ENCODE assay signal across 8 cellular contexts in the genomic region with DNA sequence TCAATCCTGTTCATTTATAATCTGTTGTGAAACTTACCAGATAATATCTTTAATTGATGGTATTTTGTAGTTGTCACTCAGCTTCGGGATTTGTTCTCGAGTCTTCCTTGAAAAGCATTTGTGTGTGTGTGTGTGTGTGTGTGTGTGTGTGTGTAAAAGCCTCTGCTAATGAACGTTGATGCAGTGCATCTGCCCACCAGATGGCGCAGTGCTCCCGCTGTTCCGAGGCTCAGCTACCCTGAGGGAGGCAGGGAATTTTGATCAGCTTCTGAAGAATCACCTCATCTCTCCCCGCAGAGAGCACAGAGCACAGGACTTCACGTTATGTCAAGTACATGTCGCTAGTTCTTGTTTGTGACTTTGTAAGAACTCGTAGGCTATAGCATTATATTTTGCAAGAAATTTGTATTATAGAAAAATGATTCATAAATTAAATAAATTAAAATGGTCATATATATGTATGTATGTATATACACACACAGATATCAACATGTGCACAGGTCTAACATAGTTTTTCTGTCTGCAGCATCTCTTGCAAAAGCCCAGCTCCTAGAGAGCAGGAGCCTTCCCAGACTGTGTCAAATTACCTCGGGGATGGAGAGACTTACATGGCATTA.
DNase-seq lines count a peak whose midpoint lies in the region; ATAC-seq, FAIRE-seq and TF ChIP-seq lines count a peak whose summit lies in the region.

No MANE protein-coding gene starts in this region.

- no peak for FAIRE-seq in frontal cortex (lab: Jason Lieb, UNC)

- POLR2A ChIA-PET in activated B cell treated with CpG ODN at 0.5 μM for 24 hours (lab: Charles Lee), result no interaction called here

- H3K4me1 Mint-ChIP-seq in activated B cell treated with CpG ODN at 0.5 μM for 24 hours, result no peaks in the 10 kb centered on the region
- peaks cover 7% of the 10 kb centered on the region for H3K4me1 Mint-ChIP-seq in osteocyte (ENCODE audit: unreplicated experiment)

- no peaks in the 10 kb centered on the region for H3K9me3 Mint-ChIP-seq in activated B cell treated with CpG ODN at 0.5 μM for 24 hours
- H3K9me3 Mint-ChIP-seq in osteocyte (ENCODE audit: unreplicated experiment), result no peaks in the 10 kb centered on the region

- H3K36me3 Mint-ChIP-seq in activated B cell treated with CpG ODN at 0.5 μM for 24 hours (ENCODE audit: low read depth) (no peaks in the 10 kb centered on the region), osteocyte (ENCODE audit: unreplicated experiment) (no peaks in the 10 kb centered on the region)

- DNase-seq in Ammon's horn (ENCODE audit: low spot score) (peak; percentile 92), NCI-H2081 (lab: John Stamatoyannopoulos, UW) (peak; percentile 72 to 77), activated B cell treated with CpG ODN at 0.5 μM for 24 hours (no peak), frontal cortex (ENCODE audit: low spot score in 2 of 2) (peak; percentile 11 to 49), osteocyte (ENCODE audit: extremely low spot score, unreplicated experiment) (no peak)

- H3K4me3 Mint-ChIP-seq in activated B cell treated with CpG ODN at 0.5 μM for 24 hours (no peak overlapping the region), osteocyte (ENCODE audit: unreplicated experiment) (no peak overlapping the region)

- H3K27me3 Mint-ChIP-seq in activated B cell treated with CpG ODN at 0.5 μM for 24 hours, result no peaks in the 10 kb centered on the region
- H3K27me3 Mint-ChIP-seq in osteocyte (ENCODE audit: unreplicated experiment), result peaks cover 31% of the 10 kb centered on the region

- no peak for TF ChIP-seq POLR2A in GM18505 (IDR thresholded peaks at IDR 0.05; ENCODE audit: borderline replicate concordance, extremely low read depth, insufficient read depth, insufficient read length)

- ATAC-seq in GM18505 (IDR thresholded peaks at IDR 0.05; ENCODE audit: unreplicated experiment), result peak; percentile 94
- peak; percentile 73 for ATAC-seq in HG02973 (IDR thresholded peaks at IDR 0.05; ENCODE audit: unreplicated experiment)
- peak; percentile 31 for ATAC-seq in activated B cell treated with CpG ODN at 0.5 μM for 24 hours (ENCODE audit: low read depth)
- no peak for ATAC-seq in HG02678 (IDR thresholded peaks at IDR 0.05; ENCODE audit: unreplicated experiment)

- no peak overlapping the region for H3K27ac Mint-ChIP-seq in activated B cell treated with CpG ODN at 0.5 μM for 24 hours
- no peak overlapping the region for H3K27ac Mint-ChIP-seq in osteocyte (ENCODE audit: unreplicated experiment)

- intact Hi-C loops in activated B cell treated with CpG ODN at 0.5 μM for 24 hours (cut with micrococcal nuclease), result no loop called here

- no peak for TF ChIP-seq CTCF in activated B cell treated with CpG ODN at 0.5 μM for 24 hours (IDR thresholded peaks at IDR 0.05)
- TF ChIP-seq CTCF in osteocyte (IDR thresholded peaks at IDR 0.05), result peak; percentile 74

- CTCF ChIA-PET in activated B cell treated with CpG ODN at 0.5 μM for 24 hours (lab: Charles Lee), result interaction anchor here (0.6 kb wide), 1 partner anchor 13 kb away, joined by 3 read pairs; no protein-coding TSS in a partner anchor

Comparison
In these comparisons a context has a peak if more than half of its experiments do, and no peak if none do; other contexts are left out.
1. DNase-seq: peak in Ammon's horn (single experiment), NCI-H2081 (2 of 2) and frontal cortex (2 of 2); none in activated B cell treated with CpG ODN at 0.5 μM for 24 hours (single experiment) and osteocyte (single experiment).